ENCODE assay signal across 11 cellular contexts in genomic region chr18:77066689-77067088, GRCh38.
DNase-seq lines count a peak whose midpoint lies in the region; ATAC-seq and TF ChIP-seq lines count a peak whose summit lies in the region.
"Had no signal": no experiment of that assay in that cellular context is flagged by ENCODE, and none has a peak within 500 bp of the region (broad histone marks: within the 10 kb centered on the region; RNA-seq: fewer than 3 reads in every experiment).

No MANE protein-coding gene starts in this region.

- H3K27me3 Mint-ChIP-seq in activated CD4-positive, alpha-beta memory T cell treated with anti-CD3 and anti-CD28 coated beads for 36 hours: no peaks in the 10 kb centered on the region
- no peaks in the 10 kb centered on the region for H3K27me3 Mint-ChIP-seq in stimulated activated naive B cell treated with anti-CD40 and anti-IgM and Interleukin-4, amounts not matched to agents 10 μg/mL and 1 μg/mL and 100 μg/mL, for 72 hours

- ATAC-seq in left lung: no peak
- no peak for ATAC-seq in stimulated activated naive B cell treated with anti-CD40 and anti-IgM and Interleukin-4, amounts not matched to agents 10 μg/mL and 1 μg/mL and 100 μg/mL, for 72 hours (replicated peaks)
- ATAC-seq in GM18502 (IDR thresholded peaks at IDR 0.05; ENCODE audit: poor library complexity, unreplicated experiment): no peak

- peaks cover 100% of the 10 kb centered on the region for H3K4me1 Mint-ChIP-seq in activated CD4-positive, alpha-beta memory T cell treated with anti-CD3 and anti-CD28 coated beads for 36 hours (ENCODE audit: low read depth)
- peaks cover 61 to 93% of the 10 kb centered on the region in 2 donors for H3K4me1 Mint-ChIP-seq in stimulated activated naive B cell treated with anti-CD40 and anti-IgM and Interleukin-4, amounts not matched to agents 10 μg/mL and 1 μg/mL and 100 μg/mL, for 72 hours

- H3K4me3 ChIP-seq in HL-60 (replicated peaks; ENCODE audit: insufficient read depth, low read length) (no peak overlapping the region), left lung (no peak overlapping the region)

- H3K4me1 ChIP-seq in left lung: peaks cover 22 to 99% of the 10 kb centered on the region in 2 donors

- H3K27ac Mint-ChIP-seq in activated CD4-positive, alpha-beta memory T cell treated with anti-CD3 and anti-CD28 coated beads for 36 hours: peak overlapping the region; percentile 91
- H3K27ac Mint-ChIP-seq in stimulated activated naive B cell treated with anti-CD40 and anti-IgM and Interleukin-4, amounts not matched to agents 10 μg/mL and 1 μg/mL and 100 μg/mL, for 72 hours: peak overlapping the region; percentile 96

- intact Hi-C loops in activated CD4-positive, alpha-beta memory T cell treated with anti-CD3 and anti-CD28 coated beads for 36 hours (cut with micrococcal nuclease): loop anchor here (1.0 to 10.0 kb wide), 6 partner anchors 12 to 692 kb away; partner anchors contain the start of gene ZNF236
- intact Hi-C loops in left lung (cut with DNase I): loop anchor here in 1 of 2 donors (10.0 kb wide), 1 partner anchor 48 kb away; no protein-coding TSS in a partner anchor

- POLR2A ChIA-PET in activated CD4-positive, alpha-beta memory T cell treated with anti-CD3 and anti-CD28 coated beads for 36 hours (lab: Charles Lee): interaction anchor here (0.9 to 6.1 kb wide), 9 partner anchors 10 to 64 kb away, joined by 3 to 68 read pairs (median 4); no protein-coding TSS in a partner anchor

- H3K36me3 ChIP-seq in left lung: peaks cover 0 to 11% of the 10 kb centered on the region in 2 donors

- TF ChIP-seq CTCF in HL-60 (IDR thresholded peaks at IDR 0.05; ENCODE audit: insufficient read depth, low read length): no peak
- no peak for TF ChIP-seq CTCF in left lung (IDR thresholded peaks at IDR 0.05)

- H3K27ac ChIP-seq in HL-60 (replicated peaks) (peak overlapping the region; percentile 96), left lung (peak overlapping the region; percentile 68 to 97)

- H3K9me3 ChIP-seq in left lung: no peaks in the 10 kb centered on the region

- no peak overlapping the region for H3K4me3 Mint-ChIP-seq in activated CD4-positive, alpha-beta memory T cell treated with anti-CD3 and anti-CD28 coated beads for 36 hours
- no peak overlapping the region for H3K4me3 Mint-ChIP-seq in stimulated activated naive B cell treated with anti-CD40 and anti-IgM and Interleukin-4, amounts not matched to agents 10 μg/mL and 1 μg/mL and 100 μg/mL, for 72 hours
- H3K4me3 Mint-ChIP-seq: WTC11 had no signal

- H3K27me3 ChIP-seq in HL-60 (ENCODE audit: insufficient read depth, poor library complexity, severe bottlenecking) (no peaks in the 10 kb centered on the region), left lung (no peaks in the 10 kb centered on the region)

- CTCF ChIA-PET in activated CD4-positive, alpha-beta memory T cell treated with anti-CD3 and anti-CD28 coated beads for 36 hours (lab: Charles Lee): interaction anchor here (0.8 to 9.9 kb wide), 6 partner anchors 13 to 145 kb away, joined by 3 to 63 read pairs (median 12); no protein-coding TSS in a partner anchor

- H3K36me3 Mint-ChIP-seq in activated CD4-positive, alpha-beta memory T cell treated with anti-CD3 and anti-CD28 coated beads for 36 hours: peaks cover 43% of the 10 kb centered on the region
- H3K36me3 Mint-ChIP-seq in stimulated activated naive B cell treated with anti-CD40 and anti-IgM and Interleukin-4, amounts not matched to agents 10 μg/mL and 1 μg/mL and 100 μg/mL, for 72 hours: peaks cover 54 to 72% of the 10 kb centered on the region in 2 donors

- no peaks in the 10 kb centered on the region for H3K9me3 Mint-ChIP-seq in activated CD4-positive, alpha-beta memory T cell treated with anti-CD3 and anti-CD28 coated beads for 36 hours
- peaks cover 0 to 4% of the 10 kb centered on the region in 2 donors for H3K9me3 Mint-ChIP-seq in stimulated activated naive B cell treated with anti-CD40 and anti-IgM and Interleukin-4, amounts not matched to agents 10 μg/mL and 1 μg/mL and 100 μg/mL, for 72 hours
- H3K9me3 Mint-ChIP-seq: WTC11 had no signal

- DNase-seq in HL-60 (ENCODE audit: low read depth in 1 of 2, low spot score in 1 of 2): no peak
- DNase-seq in activated CD4-positive, alpha-beta memory T cell treated with anti-CD3 and anti-CD28 coated beads for 36 hours: no peak
- DNase-seq in left lung: no peak
- DNase-seq in stimulated activated naive B cell treated with anti-CD40 and anti-IgM and Interleukin-4, amounts not matched to agents 10 μg/mL and 1 μg/mL and 100 μg/mL, for 72 hours: no peak
- DNase-seq in AG20443 (ENCODE audit: low spot score): no peak
- no peak for DNase-seq in stimulated activated CD4-positive, alpha-beta T cell treated with anti-CD3 and anti-CD28 coated beads, Interleukin-4, amount 100 ng/mL, for 24 hours
- DNase-seq: cerebellar nuclear complex, NCI-H69, retina had no signal
